Comparison of ENCODE assay signal across 1 cellular context in genomic region chr11:94127632-94128031, GRCh38.
TF ChIP-seq lines count a peak whose summit lies in the region.

No MANE protein-coding gene starts in this region.

TF ChIP-seq in HCT116, 20 proteins besides CTCF, POLR2A, EP300 and RAD21 (continued from another document):
- TF ChIP-seq MAX (IDR thresholded peaks at IDR 0.05) (no peak), FOSL1 (IDR thresholded peaks at IDR 0.05; ENCODE audit: low read depth) (no peak), CEBPB (IDR thresholded peaks at IDR 0.05; ENCODE audit: low read depth) (no peak)
